ENCODE assay signal across 7 cellular contexts in genomic region chr17:28404812-28405570, GRCh38. TPM values are rescaled to one million over a fixed set of nuclear protein-coding genes. Genes with fewer than 3 reads are reported as not detected.
DNase-seq lines count a peak whose midpoint lies in the region; ATAC-seq lines count a peak whose summit lies in the region.
"Had no signal": no experiment of that assay in that cellular context is flagged by ENCODE, and none has a peak within 500 bp of the region (broad histone marks: within the 10 kb centered on the region; RNA-seq: fewer than 3 reads in every experiment).

No MANE protein-coding gene starts in this region.

- H3K9ac ChIP-seq in ES-I3 (ENCODE audit: low read depth, low read length) (peak overlapping the region; percentile 69), mucosa of rectum (ENCODE audit: low read depth in 1 of 2, low read length in 2 of 2) (peak overlapping the region; percentile 47 to 55)

- H3K4me1 Mint-ChIP-seq in activated naive CD8-positive, alpha-beta T cell treated with anti-CD3 and anti-CD28 coated beads, Interleukin-2, amount 10 ng/mL, durations not matched to agents 7 days and 5 days = peaks cover 7% of the 10 kb centered on the region

- ATAC-seq in activated naive CD8-positive, alpha-beta T cell treated with anti-CD3 and anti-CD28 coated beads, Interleukin-2, amount 10 ng/mL, durations not matched to agents 7 days and 5 days (ENCODE audit: low read depth) = no peak
- ATAC-seq in HG03571 (IDR thresholded peaks at IDR 0.05; ENCODE audit: unreplicated experiment) = no peak

- no peaks in the 10 kb centered on the region for H3K36me3 ChIP-seq in ES-I3 (ENCODE audit: insufficient read depth, low read length)
- peaks cover 6 to 8% of the 10 kb centered on the region in 2 donors for H3K36me3 ChIP-seq in mucosa of rectum (ENCODE audit: control insufficient read depth in 2 of 2, insufficient read depth in 2 of 2, low read length in 2 of 2)

- peak overlapping the region; percentile 76 to 77 for H3K4me3 ChIP-seq in mucosa of rectum (ENCODE audit: low read length in 2 of 2)

- peaks cover 52% of the 10 kb centered on the region for H3K4me1 ChIP-seq in ES-I3 (ENCODE audit: insufficient read depth, low read length)
- H3K4me1 ChIP-seq in mucosa of rectum (ENCODE audit: control insufficient read depth in 2 of 2, insufficient read depth in 2 of 2, low read length in 2 of 2) = peaks cover 9 to 35% of the 10 kb centered on the region in 2 donors

- peak overlapping the region; percentile 37 for H3K27ac Mint-ChIP-seq in activated naive CD8-positive, alpha-beta T cell treated with anti-CD3 and anti-CD28 coated beads, Interleukin-2, amount 10 ng/mL, durations not matched to agents 7 days and 5 days

- H3K27me3 Mint-ChIP-seq in activated naive CD8-positive, alpha-beta T cell treated with anti-CD3 and anti-CD28 coated beads, Interleukin-2, amount 10 ng/mL, durations not matched to agents 7 days and 5 days = peaks cover 11% of the 10 kb centered on the region

- no peaks in the 10 kb centered on the region for H3K9me3 Mint-ChIP-seq in activated naive CD8-positive, alpha-beta T cell treated with anti-CD3 and anti-CD28 coated beads, Interleukin-2, amount 10 ng/mL, durations not matched to agents 7 days and 5 days

- H3K36me3 Mint-ChIP-seq in activated naive CD8-positive, alpha-beta T cell treated with anti-CD3 and anti-CD28 coated beads, Interleukin-2, amount 10 ng/mL, durations not matched to agents 7 days and 5 days = no peaks in the 10 kb centered on the region

- H3K9me3 ChIP-seq in ES-I3 (ENCODE audit: control insufficient read depth, insufficient read depth, low read length) = no peaks in the 10 kb centered on the region
- no peaks in the 10 kb centered on the region for H3K9me3 ChIP-seq in mucosa of rectum (ENCODE audit: control insufficient read depth in 2 of 2, low read length in 2 of 2)

- no peak for DNase-seq in activated naive CD8-positive, alpha-beta T cell treated with anti-CD3 and anti-CD28 coated beads, Interleukin-2, amount 10 ng/mL, durations not matched to agents 7 days and 5 days
- no peak for DNase-seq in foreskin melanocyte
- no peak for DNase-seq in UCSD-AML1 (lab: John Stamatoyannopoulos, UW; ENCODE audit: unreplicated experiment)

- POLR2A ChIA-PET in activated naive CD8-positive, alpha-beta T cell treated with anti-CD3 and anti-CD28 coated beads, Interleukin-2, amount 10 ng/mL, durations not matched to agents 7 days and 5 days (lab: Charles Lee) = interaction anchor here (0.9 to 2.2 kb wide), 3 partner anchors 11 to 47 kb away, joined by 4 to 7 read pairs (median 5); partner anchors contain the start of gene POLDIP2

- no peaks in the 10 kb centered on the region for H3K27me3 ChIP-seq in mucosa of rectum (ENCODE audit: control insufficient read depth in 2 of 2, insufficient read depth in 2 of 2, low read length in 2 of 2)

- peak overlapping the region; percentile 79 for H3K4me3 Mint-ChIP-seq in activated naive CD8-positive, alpha-beta T cell treated with anti-CD3 and anti-CD28 coated beads, Interleukin-2, amount 10 ng/mL, durations not matched to agents 7 days and 5 days

- no peak overlapping the region for H3K27ac ChIP-seq in mucosa of rectum (ENCODE audit: low read depth in 2 of 2, low read length in 2 of 2)

RNA-seq across cellular contexts. Expression of gene SLC46A1, which starts 1.0 kb away (rescaled TPM):
- 1 to 10 TPM; 3.0 to 3.6 TPM for total RNA-seq in activated naive CD8-positive, alpha-beta T cell treated with anti-CD3 and anti-CD28 coated beads, Interleukin-2, amount 10 ng/mL, durations not matched to agents 7 days and 5 days

RNA-seq across cellular contexts. Expression of gene SARM1, which starts 33.5 kb away (rescaled TPM):
- 10 to 100 TPM; 25.6 to 25.8 TPM for total RNA-seq in activated naive CD8-positive, alpha-beta T cell treated with anti-CD3 and anti-CD28 coated beads, Interleukin-2, amount 10 ng/mL, durations not matched to agents 7 days and 5 days

RNA-seq across cellular contexts. Expression of gene VTN, which starts 34.9 kb away (rescaled TPM):
- under 1 TPM in 1 of 2 experiments, not detected in 1; 0.28 TPM for total RNA-seq in activated naive CD8-positive, alpha-beta T cell treated with anti-CD3 and anti-CD28 coated beads, Interleukin-2, amount 10 ng/mL, durations not matched to agents 7 days and 5 days
- total RNA-seq: M059J had no signal

RNA-seq across cellular contexts. Expression of gene SEBOX, which starts 40.0 kb away (rescaled TPM):
- total RNA-seq in activated naive CD8-positive, alpha-beta T cell treated with anti-CD3 and anti-CD28 coated beads, Interleukin-2, amount 10 ng/mL, durations not matched to agents 7 days and 5 days = not detected
- total RNA-seq: M059J had no signal

RNA-seq across cellular contexts. Expression of gene POLDIP2, which starts 47.7 kb away (rescaled TPM):
- total RNA-seq in activated naive CD8-positive, alpha-beta T cell treated with anti-CD3 and anti-CD28 coated beads, Interleukin-2, amount 10 ng/mL, durations not matched to agents 7 days and 5 days = 10 to 100 TPM; 51.5 to 54.5 TPM
